10 cellular contexts compared by ENCODE assay signal in the genomic region with DNA sequence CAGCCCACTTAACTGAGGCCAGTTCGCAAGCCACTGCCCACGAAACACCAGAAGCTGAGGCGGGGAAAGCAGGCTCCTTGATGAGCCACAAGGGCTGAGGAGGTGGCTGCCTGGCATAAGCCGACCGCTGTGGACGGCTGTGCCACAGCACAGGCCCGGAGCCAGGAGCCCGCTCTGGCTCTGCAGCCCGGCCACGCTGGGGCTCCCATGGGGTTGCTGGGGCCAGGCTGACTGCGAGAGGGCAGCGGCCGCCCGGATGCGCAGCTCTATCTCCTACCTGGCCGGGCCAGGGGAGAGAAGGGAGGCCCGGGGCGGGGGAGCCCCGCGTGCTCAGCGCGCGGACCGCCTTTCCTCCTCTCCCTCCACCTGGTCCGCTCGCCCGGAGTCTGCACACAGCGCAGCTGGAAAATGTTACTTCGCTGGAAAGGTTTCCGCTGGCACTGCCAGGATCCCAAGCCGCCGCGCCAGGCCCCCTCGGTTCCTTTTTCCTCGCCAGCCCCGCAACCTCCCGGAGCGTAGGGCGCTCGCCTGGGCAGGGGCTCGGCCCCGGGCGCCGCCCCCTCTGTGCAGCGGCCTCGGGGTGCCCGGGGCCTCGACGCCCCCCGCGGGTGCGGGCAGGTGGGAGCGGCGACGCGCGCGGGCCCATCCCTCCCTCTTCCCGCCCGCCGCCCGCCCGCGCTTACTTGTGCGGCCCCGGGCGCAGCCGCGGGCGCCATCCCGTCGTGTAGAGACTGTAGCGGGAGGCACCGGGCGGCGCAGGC. TPM values are rescaled to one million over a fixed set of nuclear protein-coding genes. Genes with fewer than 3 reads are reported as not detected.
DNase-seq lines count a peak whose midpoint lies in the region; ATAC-seq and TF ChIP-seq lines count a peak whose summit lies in the region.
"Had no signal": no experiment of that assay in that cellular context is flagged by ENCODE, and none has a peak within 500 bp of the region (broad histone marks: within the 10 kb centered on the region; RNA-seq: fewer than 3 reads in every experiment).

No MANE protein-coding gene starts in this region.

- in situ Hi-C loops in GM13976 (cut with MboI; ENCODE audit: low sequenced_read_pairs, unreplicated experiment), result no loop called here

- TF ChIP-seq CTCF in ovary (IDR thresholded peaks at IDR 0.05) (no peak), GM13976 (IDR thresholded peaks at IDR 0.05; ENCODE audit: borderline replicate concordance, control extremely low read depth, extremely low read depth, insufficient read depth, missing control alignments) (no peak)

- no peak overlapping the region for H3K27ac ChIP-seq in BLaER1
- peak overlapping the region; percentile 13 to 44 for H3K27ac ChIP-seq in ovary
- H3K27ac ChIP-seq: pancreas had no signal

- TF ChIP-seq EP300 in ovary (IDR thresholded peaks at IDR 0.05), result no peak

- H3K9me3 ChIP-seq in BLaER1 (peaks cover 27% of the 10 kb centered on the region), ovary (peaks cover 0 to 2% of the 10 kb centered on the region in 2 donors)
- H3K9me3 ChIP-seq: pancreas had no signal

- no peak for TF ChIP-seq POLR2A in ovary (IDR thresholded peaks at IDR 0.05)

- no peaks in the 10 kb centered on the region for H3K4me1 ChIP-seq in BLaER1
- peaks cover 3% of the 10 kb centered on the region for H3K4me1 ChIP-seq in ovary (ENCODE audit: insufficient read depth)
- H3K4me1 ChIP-seq: pancreas had no signal

- no peak overlapping the region for H3K4me2 ChIP-seq in BLaER1

- ATAC-seq in esophagus mucosa (peak; percentile 7), GM18867 (IDR thresholded peaks at IDR 0.05; ENCODE audit: unreplicated experiment) (no peak)

- H3K36me3 ChIP-seq in BLaER1 (no peaks in the 10 kb centered on the region), ovary (no peaks in the 10 kb centered on the region)
- H3K36me3 ChIP-seq: pancreas had no signal

- intact Hi-C loops in ovary (cut with DNase I), result no loop called here

- WGBS in ovary, 3 donors, result 3 to 7% (median 6%) methylated on average over 42 to 72 of the region's 76 CpGs

- H4K20me1 ChIP-seq in BLaER1, result no peaks in the 10 kb centered on the region; the same call in 1 of the 2 replicates

- DNase-seq in NCI-H1105 (lab: John Stamatoyannopoulos, UW) (peak; percentile 65), ovary (peak in 4 of 5 donors; percentile 19 to 65 (median 48)), GM13976 (ENCODE audit: low spot score) (no peak)
- DNase-seq in activated effector memory CD4-positive, alpha-beta T cell treated with anti-CD3 and anti-CD28 coated beads, Interleukin-2, amount 50 U/mL, for 16 hours, result no peak
- no peak for DNase-seq in activated CD4-positive, alpha-beta T cell treated with anti-CD3 and anti-CD28 coated beads for 48 hours
- DNase-seq: NCI-H1048, pancreas had no signal

- 0 out of 2 replicates have a peak overlapping the region, but pooled peaks have one; percentile 14 for H3K4me3 ChIP-seq in BLaER1
- H3K4me3 ChIP-seq in ovary, result peak overlapping the region; percentile 30

- H3K27me3 ChIP-seq in BLaER1 (peaks cover 44% of the 10 kb centered on the region), ovary (no peaks in the 10 kb centered on the region)

- no peak overlapping the region for H3K9ac ChIP-seq in BLaER1

RNA-seq across cellular contexts. Expression of a gene that starts 0.7 kb away (rescaled TPM):
- 0.12 TPM for total RNA-seq in esophagus mucosa
- 10 to 100 TPM in 4 of 7 donors, 1 to 10 TPM in 3; 1.5 to 33.5 (median 14.6) TPM for total RNA-seq in ovary
- polyA plus RNA-seq in ovary, result 1 to 10 TPM; 2.0 to 4.2 TPM

RNA-seq across cellular contexts. Expression of a gene that starts 25.3 kb away (rescaled TPM):
- total RNA-seq in esophagus mucosa (15.7 TPM), ovary (10 to 100 TPM in 6 of 7 donors, 1 to 10 TPM in 1; 8.3 to 21.6 (median 16.4) TPM)
- polyA plus RNA-seq in ovary, result 10 to 100 TPM in 1 of 2 donors, 1 to 10 TPM in 1; 5.1 to 12.5 TPM

RNA-seq across cellular contexts. Expression of a gene that starts 48.4 kb away (rescaled TPM):
- total RNA-seq in esophagus mucosa (21.1 TPM), ovary (10 to 100 TPM; 17.5 to 72.0 (median 53.0) TPM)
- polyA plus RNA-seq in ovary, result 10 to 100 TPM; 20.6 to 39.6 TPM

Comparison
In these comparisons a context has a peak if more than half of its experiments do, and no peak if none do; other contexts are left out.
1. DNase-seq: peak in NCI-H1105 (single experiment) and ovary (4 of 5); none in GM13976 (single experiment), activated effector memory CD4-positive, alpha-beta T cell treated with anti-CD3 and anti-CD28 coated beads, Interleukin-2, amount 50 U/mL, for 16 hours (single experiment) and activated CD4-positive, alpha-beta T cell treated with anti-CD3 and anti-CD28 coated beads for 48 hours (single experiment).